ENCODE assay signal across 1 cellular context in the genomic region with DNA sequence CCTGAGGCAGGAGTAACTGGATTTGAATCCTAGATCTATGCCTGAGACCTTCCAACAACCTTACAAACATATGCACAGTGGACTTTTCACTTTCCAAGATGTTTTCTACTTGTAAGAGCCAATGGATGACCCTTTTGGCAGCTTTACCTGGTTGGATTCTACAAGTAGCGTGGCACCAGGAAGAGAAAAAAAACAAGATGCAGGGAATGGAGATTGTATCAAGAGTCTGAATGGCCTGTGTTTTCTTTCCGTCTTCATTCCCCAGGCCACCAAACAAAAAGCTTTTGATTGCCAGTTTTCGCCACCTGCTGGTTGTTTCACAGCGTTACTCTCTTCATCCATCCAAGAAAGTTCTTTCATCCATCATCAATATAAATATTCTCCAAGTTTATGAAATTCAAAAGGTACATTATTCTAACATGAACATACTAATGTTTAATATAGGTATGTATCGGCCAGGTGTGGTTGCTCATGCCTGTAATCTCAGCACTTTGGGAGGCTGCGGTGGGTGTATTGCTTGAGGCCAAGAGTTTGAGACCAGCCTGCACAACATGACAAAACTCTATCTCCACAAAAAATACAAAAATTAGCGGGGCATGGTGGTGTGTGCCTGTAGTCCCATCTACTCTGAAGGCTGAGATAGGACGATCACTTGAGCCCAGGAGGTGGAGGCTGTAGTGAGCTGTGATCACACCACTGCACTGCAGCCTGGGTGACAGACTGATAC.
TF ChIP-seq lines count a peak whose summit lies in the region.

No MANE protein-coding gene starts in this region.

TF ChIP-seq in H1, 55 proteins besides CTCF, POLR2A, EP300 and RAD21:
- 0 out of 2 replicates have a peak, but pooled peaks have one; percentile 21 for TF ChIP-seq YY1 (IDR thresholded peaks at IDR 0.05; ENCODE audit: low read depth, low read length)
- TF ChIP-seq, protein P1, sequence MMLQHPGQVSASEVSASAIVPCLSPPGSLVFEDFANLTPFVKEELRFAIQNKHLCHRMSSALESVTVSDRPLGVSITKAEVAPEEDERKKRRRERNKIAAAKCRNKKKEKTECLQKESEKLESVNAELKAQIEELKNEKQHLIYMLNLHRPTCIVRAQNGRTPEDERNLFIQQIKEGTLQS (IDR thresholded peaks at IDR 0.05; ENCODE audit: insufficient read depth, low read depth, low read length) = no peak
TF ChIP-seq in H1: peak in this region for 1.
